33 cellular contexts compared by ENCODE assay signal in the genomic region with DNA sequence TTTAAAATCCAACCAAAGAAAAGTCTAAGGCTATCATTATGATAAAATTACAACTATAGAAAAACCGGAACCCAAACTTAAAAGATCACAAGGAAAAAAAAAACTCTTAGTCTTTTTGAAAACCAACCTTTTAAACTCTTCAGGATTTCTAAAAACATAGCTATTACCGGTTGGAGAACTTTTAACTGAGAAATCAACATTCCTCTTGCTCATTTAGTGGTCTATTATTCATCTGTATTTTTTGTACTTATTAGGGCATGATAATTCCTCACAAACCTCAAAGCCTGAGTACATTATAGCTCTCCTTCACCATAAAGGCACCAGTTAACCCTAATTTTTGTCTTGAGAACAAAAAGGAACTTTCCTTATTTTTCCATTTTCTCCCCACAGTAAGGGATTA. TPM values are rescaled to one million over a fixed set of nuclear protein-coding genes. Genes with fewer than 3 reads are reported as not detected.
DNase-seq lines count a peak whose midpoint lies in the region; ATAC-seq and TF ChIP-seq lines count a peak whose summit lies in the region.
"Had no signal": no experiment of that assay in that cellular context is flagged by ENCODE, and none has a peak within 500 bp of the region (broad histone marks: within the 10 kb centered on the region; RNA-seq: fewer than 3 reads in every experiment).

No MANE protein-coding gene starts in this region.

- CTCF ChIA-PET in AG04449 (lab: Yijun Ruan, JAX): interaction anchor here (0.6 to 1.6 kb wide), 3 partner anchors 8 to 1998 kb away, joined by 3 to 4 read pairs (median 3); no protein-coding TSS in a partner anchor

- in situ Hi-C loops in astrocyte of the spinal cord (cut with HindIII; ENCODE audit: low sequenced_read_pairs) (no loop called here), GM13977 (cut with MboI; ENCODE audit: low pct_unique_long_range_greater_than_20kb, low sequenced_read_pairs, unreplicated experiment) (no loop called here)

- no peak overlapping the region for H2BK5ac ChIP-seq in mesenchymal stem cell (ENCODE audit: low read depth, low read length, poor library complexity, severe bottlenecking)

- H2BK120ac ChIP-seq in mesenchymal stem cell (ENCODE audit: low read depth, low read length): no peak overlapping the region

- H2AFZ ChIP-seq in mesenchymal stem cell (ENCODE audit: low read depth, low read length): no peak overlapping the region
- H2AFZ ChIP-seq: parathyroid adenoma had no signal

- no peak for ATAC-seq in Right ventricle myocardium superior (ENCODE audit: poor library complexity)
- ATAC-seq: activated T-cell treated with anti-CD3 and anti-CD28 coated beads, Interleukin-2, amount 50 U/mL, for 72 hours; K562; left lobe of liver had no signal

- no peak overlapping the region for H3K23ac ChIP-seq in mesenchymal stem cell (ENCODE audit: low read length in 2 of 2)

- no peaks in the 10 kb centered on the region for H3K4me1 ChIP-seq in mesenchymal stem cell (ENCODE audit: control insufficient read depth, insufficient read depth, low read depth, low read length)
- H3K4me1 ChIP-seq: parathyroid adenoma, Peyer's patch, right atrium auricular region had no signal

- TF ChIP-seq CTCF in AG04449 (IDR thresholded peaks at IDR 0.05; ENCODE audit: insufficient read depth, low read length, missing control alignments) (no peak), astrocyte of the spinal cord (IDR thresholded peaks at IDR 0.05; ENCODE audit: low read depth, low read length) (no peak), GM13977 (IDR thresholded peaks at IDR 0.05; ENCODE audit: extremely low read depth, insufficient read depth, missing control alignments) (no peak)

- H2AK5ac ChIP-seq in mesenchymal stem cell (ENCODE audit: low read length, severe bottlenecking): no peak overlapping the region

- H3K4ac ChIP-seq in mesenchymal stem cell (ENCODE audit: low read depth in 1 of 2, low read length in 2 of 2): no peak overlapping the region

- no peak overlapping the region for H3K4me2 ChIP-seq in mesenchymal stem cell (ENCODE audit: low read length, poor library complexity, severe bottlenecking)

- intact Hi-C loops in Right ventricle myocardium superior (cut with DNase I): no loop called here

- DNase-seq in AG04449 (ENCODE audit: low read depth, low spot score) (peak; percentile 23), M059J (ENCODE audit: low read depth) (peak; percentile 72), astrocyte of the spinal cord (ENCODE audit: low read depth, low spot score) (peak; percentile 78), mesenchymal stem cell (no peak), Right ventricle myocardium superior (no peak), NCI-H774 (lab: John Stamatoyannopoulos, UW) (no peak), NCI-H1436 (lab: John Stamatoyannopoulos, UW) (no peak), GM13977 (ENCODE audit: low spot score) (no peak)
- DNase-seq: activated CD4-positive, alpha-beta T cell treated with anti-CD3 and anti-CD28 coated beads, Interleukin-2, amount 50 U/mL, for 4 hours; activated CD4-positive, CD25-positive, alpha-beta regulatory T cell; activated naive CD4-positive, alpha-beta T cell treated with Interleukin-2 at 50 U/mL for 16 hours; activated T-cell treated with anti-CD3 and anti-CD28 coated beads, Interleukin-2, amount 50 U/mL, for 72 hours; AML-193; brain microvascular endothelial cell; CD4-positive, CD25-positive, alpha-beta regulatory T cell; cerebellar nuclear complex; DND-41; GOT3; hypothalamus; MM.1S; NCI-H1417 treated with DMSO at 0.1 percent for 48 hours; NCI-H2081; NCI-H524 treated with DMSO at 0.1 percent for 48 hours; Peyer's patch; stimulated activated CD4-positive, alpha-beta T cell treated with anti-CD3 and anti-CD28 coated beads, Interleukin-12 subunit alpha, Interleukin-12 subunit beta, amount 100 ng/mL, for 4 hours; stimulated activated CD4-positive, alpha-beta T cell treated with anti-CD3 and anti-CD28 coated beads, Interleukin-4, amount 100 ng/mL, for 1 hour; tibial artery had no signal

- WGBS in mesenchymal stem cell: 80% methylated on average over 2 of the region's 2 CpGs

- H3K36me3 ChIP-seq in mesenchymal stem cell (ENCODE audit: control insufficient read depth in 1 of 2, insufficient read depth in 2 of 2, low read depth in 1 of 2, low read length in 2 of 2): peaks cover 0 to 12% of the 10 kb centered on the region in 2 experiments
- H3K36me3 ChIP-seq: brain microvascular endothelial cell, Peyer's patch, right atrium auricular region, tibial artery had no signal

- no peak overlapping the region for H2BK15ac ChIP-seq in mesenchymal stem cell (ENCODE audit: low read depth, poor library complexity, severe bottlenecking)

- no peak overlapping the region for H4K8ac ChIP-seq in mesenchymal stem cell (ENCODE audit: low read length)

- POLR2A ChIA-PET in AG04449 (lab: Yijun Ruan, JAX): interaction anchor here (1.0 to 1.2 kb wide), 2 partner anchors 8 to 11 kb away, joined by 5 to 6 read pairs; partner anchors contain the start of gene LUM

- H4K91ac ChIP-seq in mesenchymal stem cell (ENCODE audit: low read length): no peak overlapping the region

- peak overlapping the region; percentile 61 for H3K27ac ChIP-seq in mesenchymal stem cell (ENCODE audit: low read length, poor library complexity, severe bottlenecking)
- H3K27ac ChIP-seq: brain microvascular endothelial cell, parathyroid adenoma, Peyer's patch, tibial artery had no signal

- peak overlapping the region; percentile 25 for H3K9ac ChIP-seq in mesenchymal stem cell (ENCODE audit: low read length)
- H3K9ac ChIP-seq: parathyroid adenoma had no signal

- no peak overlapping the region for H3K18ac ChIP-seq in mesenchymal stem cell (ENCODE audit: low read depth in 1 of 2, low read length in 2 of 2)

- H3K14ac ChIP-seq in mesenchymal stem cell (ENCODE audit: low read length in 2 of 2): no peak overlapping the region

- no peak overlapping the region for H2BK12ac ChIP-seq in mesenchymal stem cell (ENCODE audit: low read length in 2 of 2)

- H3K27me3 ChIP-seq in mesenchymal stem cell (ENCODE audit: control insufficient read depth in 1 of 2, insufficient read depth in 1 of 2, low read length in 2 of 2): no peaks in the 10 kb centered on the region
- H3K27me3 ChIP-seq: brain microvascular endothelial cell, Peyer's patch, right atrium auricular region, tibial artery had no signal

- no peak overlapping the region for H3K4me3 ChIP-seq in AG04449 (ENCODE audit: low read depth, low read length)
- H3K4me3 ChIP-seq in astrocyte of the spinal cord (ENCODE audit: low read depth, low read length): no peak overlapping the region
- H3K4me3 ChIP-seq in mesenchymal stem cell (ENCODE audit: insufficient read depth in 1 of 2, low read depth in 1 of 2, low read length in 2 of 2): no peak overlapping the region
- H3K4me3 ChIP-seq: K562, Peyer's patch, right atrium auricular region, tibial artery had no signal

- no peaks in the 10 kb centered on the region for H3K79me1 ChIP-seq in mesenchymal stem cell (replicated peaks; ENCODE audit: low read length, poor library complexity, severe bottlenecking)

- H3K9me3 ChIP-seq in mesenchymal stem cell (ENCODE audit: control insufficient read depth, low read length): no peaks in the 10 kb centered on the region
- H3K9me3 ChIP-seq: Peyer's patch, right atrium auricular region had no signal

RNA-seq across cellular contexts. Expression of gene LUM, which starts 10.4 kb away (rescaled TPM):
- total RNA-seq in M059J (2014; rRNA removed; shearing (Covaris generic)): 293 and 400 TPM in 2 replicates
- polyA plus RNA-seq in mesenchymal stem cell (2013, experiment 1 of 2): 1,035 TPM
- 1,084 TPM for polyA plus RNA-seq in mesenchymal stem cell (2013, experiment 2 of 2)
- total RNA-seq in Right ventricle myocardium superior: 34.6 TPM
- total RNA-seq: activated T-cell treated with anti-CD3 and anti-CD28 coated beads, Interleukin-2, amount 50 U/mL, for 72 hours; CD4-positive, CD25-positive, alpha-beta regulatory T cell had no signal
- polyA plus RNA-seq: CD4-positive, CD25-positive, alpha-beta regulatory T cell; K562 had no signal

RNA-seq across cellular contexts. Expression of gene KERA, which starts 43.1 kb away (rescaled TPM):
- total RNA-seq in M059J (2014; rRNA removed; shearing (Covaris generic)): not detected in 2 replicates
- 0.01 TPM for polyA plus RNA-seq in mesenchymal stem cell (2013, experiment 1 of 2)
- not detected for polyA plus RNA-seq in mesenchymal stem cell (2013, experiment 2 of 2)
- total RNA-seq in Right ventricle myocardium superior: not detected
- total RNA-seq: activated T-cell treated with anti-CD3 and anti-CD28 coated beads, Interleukin-2, amount 50 U/mL, for 72 hours; CD4-positive, CD25-positive, alpha-beta regulatory T cell; endothelial cell of umbilical vein; K562; left lobe of liver; neural crest cell; Peyer's patch; right atrium auricular region had no signal
- polyA plus RNA-seq: CD4-positive, CD25-positive, alpha-beta regulatory T cell; endothelial cell of umbilical vein; K562 had no signal

Comparison
In these comparisons a context has a peak if more than half of its experiments do, and no peak if none do; other contexts are left out.
1. DNase-seq: peak in AG04449 (single experiment), M059J (single experiment) and astrocyte of the spinal cord (single experiment); none in mesenchymal stem cell (single experiment), Right ventricle myocardium superior (single experiment), NCI-H774 (single experiment), NCI-H1436 (single experiment) and GM13977 (single experiment).